In the genomic region with DNA sequence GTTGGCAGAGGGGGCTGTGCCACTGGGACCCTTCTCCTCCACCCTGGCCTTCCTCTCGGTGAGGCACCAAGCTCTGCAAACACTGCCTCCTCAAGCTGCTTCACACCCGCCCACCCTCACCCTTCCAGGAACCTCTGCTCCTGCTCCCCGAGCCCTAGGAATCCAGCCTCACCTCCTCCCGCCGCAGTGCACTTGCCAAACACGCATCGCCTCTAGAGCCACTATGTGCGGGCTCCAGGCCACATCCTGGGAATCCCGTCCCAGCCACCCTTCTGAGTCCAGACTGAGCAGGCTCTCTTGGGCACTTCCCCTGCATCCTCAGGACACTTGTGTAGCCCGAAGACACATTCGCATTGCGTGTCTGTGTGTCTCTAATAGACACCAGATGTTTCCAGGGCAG, we compare ENCODE assay signal across 13 cellular contexts. TPM values are rescaled to one million over a fixed set of nuclear protein-coding genes. Genes with fewer than 3 reads are reported as not detected.
"Had no signal": no experiment of that assay in that cellular context is flagged by ENCODE, and none has a peak within 500 bp of the region (broad histone marks: within the 10 kb centered on the region; RNA-seq: fewer than 3 reads in every experiment).

No MANE protein-coding gene starts in this region.

- H3K9me3 Mint-ChIP-seq: activated T-helper 2 cell treated with anti-CD3 and anti-CD28 coated beads, Interferon-gamma antibody, Interleukin-2, Interleukin-4, amounts not matched to agents 10 μg/mL and 5 μg/mL and 100 μg/mL, durations not matched to agents 14 hours and 24 hours and 36 hours; mesothelial cell of epicardium had no signal

- H3K4me3 ChIP-seq: lung, ovary, tibial artery, uterus had no signal

- H3K4me3 Mint-ChIP-seq: mesothelial cell of epicardium had no signal

- DNase-seq: activated naive CD4-positive, alpha-beta T cell treated with anti-CD3 and anti-CD28 coated beads, Interleukin-2, amount 50 U/mL, for 16 hours; stimulated activated CD4-positive, alpha-beta T cell treated with anti-CD3 and anti-CD28 coated beads, Interleukin-2, amount 100 ng/mL, for 48 hours; stimulated activated naive CD4-positive, alpha-beta T cell; T-helper 9 cell; tibial artery had no signal

- FAIRE-seq: astrocyte, islet of Langerhans had no signal

- H3K27ac Mint-ChIP-seq: activated T-helper 2 cell treated with anti-CD3 and anti-CD28 coated beads, Interferon-gamma antibody, Interleukin-2, Interleukin-4, amounts not matched to agents 10 μg/mL and 5 μg/mL and 100 μg/mL, durations not matched to agents 14 hours and 24 hours and 36 hours; mesothelial cell of epicardium had no signal

RNA-seq across cellular contexts. Expression of a gene that starts 49.8 kb away (rescaled TPM):
- total RNA-seq: activated CD8-positive, alpha-beta memory T cell treated with anti-CD3 and anti-CD28 coated beads for 36 hours had no signal
